In genomic region chr15:95024388-95024787, GRCh38 we compare ENCODE assay signal across 9 cellular contexts.
DNase-seq lines count a peak whose midpoint lies in the region; ATAC-seq and TF ChIP-seq lines count a peak whose summit lies in the region.
"Had no signal": no experiment of that assay in that cellular context is flagged by ENCODE, and none has a peak within 500 bp of the region (broad histone marks: within the 10 kb centered on the region; RNA-seq: fewer than 3 reads in every experiment).

No MANE protein-coding gene starts in this region.

- H3K4me2 ChIP-seq in PC-3 (ENCODE audit: low read length) = no peak overlapping the region

- no peaks in the 10 kb centered on the region for H3K36me3 ChIP-seq in PC-3 (ENCODE audit: low read depth, low read length)

- DNase-seq in SIG-M5 treated with dmso at 0.1 percent for 504 hours (lab: John Stamatoyannopoulos, UW; ENCODE audit: unreplicated experiment) (peak; percentile 59), SIG-M5 (lab: John Stamatoyannopoulos, UW) (no peak), PC-3 (peak; percentile 60), fibroblast of gingiva (ENCODE audit: low read depth) (peak; percentile 15), stromal cell of bone marrow (ENCODE audit: low read depth) (peak; percentile 23)
- DNase-seq in NK-92 treated with Interleukin-12 subunit alpha and Interleukin-12 subunit beta, amount 100 ng/mL, for 24 hours (lab: John Stamatoyannopoulos, UW) = no peak

- H3K27me3 ChIP-seq in PC-3 (ENCODE audit: low read length) = no peaks in the 10 kb centered on the region; the same call in 1 of the 2 replicates

- no TSS peak for BruUV-seq in PC-3 (replicated peaks; lab: Mats Ljungman, UMichigan)

- intact Hi-C loops in PC-3 (cut with micrococcal nuclease) = no loop called here

- ATAC-seq in PC-3 (no peak), HG03196 (IDR thresholded peaks at IDR 0.05; ENCODE audit: unreplicated experiment) (no peak), GM18519 (IDR thresholded peaks at IDR 0.05; ENCODE audit: low FRiP score, unreplicated experiment) (no peak)

- no peaks in the 10 kb centered on the region for H4K20me1 ChIP-seq in PC-3 (ENCODE audit: low read length)

- no peak overlapping the region for H2AFZ ChIP-seq in PC-3 (ENCODE audit: low read length)

- H3K27ac ChIP-seq in PC-3 (ENCODE audit: low read length) = no peak overlapping the region
- H3K27ac ChIP-seq: epithelial cell of prostate had no signal

- H3K4me1 ChIP-seq in PC-3 (ENCODE audit: insufficient read depth, low read length) = peaks cover 9% of the 10 kb centered on the region

- no peaks in the 10 kb centered on the region for H3K9me2 ChIP-seq in PC-3 (replicated peaks; ENCODE audit: low read length)

- H3K9ac ChIP-seq in PC-3 (ENCODE audit: low read length) = no peak overlapping the region

- H3K79me2 ChIP-seq in PC-3 (ENCODE audit: low read length) = no peaks in the 10 kb centered on the region

- CTCF ChIA-PET in PC-3 (lab: Charles Lee) = interaction anchor here (0.6 kb wide), 1 partner anchor 379 kb away, joined by 4 read pairs; no protein-coding TSS in a partner anchor

- H3F3A ChIP-seq in PC-3 (ENCODE audit: low read length, unreplicated experiment) = peaks cover under 1% of the 10 kb centered on the region

- peak; percentile 70 for TF ChIP-seq CTCF in PC-3 (conservative IDR thresholded peaks at IDR 0.05; ENCODE audit: low read depth, low read length)

- H3K4me3 ChIP-seq in PC-3 (ENCODE audit: low read length) = no peak overlapping the region

- H3K9me3 ChIP-seq in PC-3 (ENCODE audit: low read length) = no peaks in the 10 kb centered on the region

- POLR2A ChIA-PET in PC-3 (lab: Charles Lee; ENCODE audit: unreplicated experiment) = no interaction called here

Comparison
In these comparisons a context has a peak if more than half of its experiments do, and no peak if none do; other contexts are left out.
1. DNase-seq: peak in SIG-M5 treated with dmso at 0.1 percent for 504 hours (single experiment), PC-3 (single experiment), fibroblast of gingiva (single experiment) and stromal cell of bone marrow (single experiment); none in SIG-M5 (single experiment) and NK-92 treated with Interleukin-12 subunit alpha and Interleukin-12 subunit beta, amount 100 ng/mL, for 24 hours (single experiment).